In genomic region chr1:27626031-27626935, GRCh38 we compare ENCODE assay signal across 11 cellular contexts. TPM values are rescaled to one million over a fixed set of nuclear protein-coding genes. Genes with fewer than 3 reads are reported as not detected.
DNase-seq lines count a peak whose midpoint lies in the region; ATAC-seq, FAIRE-seq and TF ChIP-seq lines count a peak whose summit lies in the region.
"Had no signal": no experiment of that assay in that cellular context is flagged by ENCODE, and none has a peak within 500 bp of the region (broad histone marks: within the 10 kb centered on the region; RNA-seq: fewer than 3 reads in every experiment).

No MANE protein-coding gene starts in this region.

- no peak for TF ChIP-seq EP300 in HepG2 (IDR thresholded peaks at IDR 0.05; ENCODE audit: low read depth in 2 of 2, low read length in 2 of 2)
- TF ChIP-seq EP300 in HepG2 (CRISPR knock-in tag; IDR thresholded peaks at IDR 0.05; ENCODE audit: borderline replicate concordance): no peak

- DNase-seq in right lobe of liver (no peak), HepG2 (ENCODE audit: low spot score) (no peak), NCI-H69 (lab: John Stamatoyannopoulos, UW) (peak; percentile 32), Right ventricle myocardium inferior (ENCODE audit: missing footprints) (no peak), vagina (ENCODE audit: extremely low spot score in 2 of 2) (no peak), SHP77 treated with DMSO at 0.1 percent for 48 hours (lab: John Stamatoyannopoulos, UW) (no peak)
- DNase-seq: dorsolateral prefrontal cortex, heart right ventricle, NCI-H82 had no signal

- POLR2A ChIA-PET in HepG2 (lab: Yijun Ruan, JAX): no interaction called here

- no peak for TF ChIP-seq CTCF in right lobe of liver (IDR thresholded peaks at IDR 0.05)
- no peak for TF ChIP-seq CTCF in HepG2 (CRISPR knock-in tag; IDR thresholded peaks at IDR 0.05)
- no peak for TF ChIP-seq CTCF in vagina (IDR thresholded peaks at IDR 0.05)

- ATAC-seq in right lobe of liver (peak; percentile 30 to 60 (median 50)), HepG2 (no peak), Right ventricle myocardium inferior (peak; percentile 27), GM21717 (IDR thresholded peaks at IDR 0.05; ENCODE audit: unreplicated experiment) (no peak), HG03280 (IDR thresholded peaks at IDR 0.05; ENCODE audit: unreplicated experiment) (no peak)

- H3K27me3 ChIP-seq in right lobe of liver (no peaks in the 10 kb centered on the region), HepG2 (ENCODE audit: control insufficient read depth in 1 of 2, insufficient read depth in 2 of 2, low read length in 2 of 2) (peaks cover 0 to 22% of the 10 kb centered on the region in 2 experiments; a peak in 2 of 5 replicates), vagina (no peaks in the 10 kb centered on the region)
- H3K27me3 ChIP-seq: dorsolateral prefrontal cortex, heart right ventricle had no signal

- H3K79me2 ChIP-seq in HepG2 (ENCODE audit: insufficient read depth, low read length): no peaks in the 10 kb centered on the region

- intact Hi-C loops in right lobe of liver (cut with DNase I): no loop called here
- intact Hi-C loops in HepG2 (cut with micrococcal nuclease; ENCODE audit: unreplicated experiment): no loop called here
- intact Hi-C loops in Right ventricle myocardium inferior (cut with DNase I): no loop called here
- intact Hi-C loops in vagina (cut with DNase I): no loop called here

- H3K4me3 ChIP-seq in right lobe of liver (no peak overlapping the region), HepG2 (replicated peaks in 1 of 3; ENCODE audit: insufficient read depth in 1 of 3, low read depth in 2 of 3, low read length in 3 of 3) (no peak overlapping the region), vagina (no peak overlapping the region)
- H3K4me3 ChIP-seq: dorsolateral prefrontal cortex had no signal

- no peaks in the 10 kb centered on the region for H3K9me3 ChIP-seq in right lobe of liver
- no peaks in the 10 kb centered on the region for H3K9me3 ChIP-seq in HepG2 (ENCODE audit: low read length)
- H3K9me3 ChIP-seq in vagina: no peaks in the 10 kb centered on the region
- H3K9me3 ChIP-seq: heart right ventricle had no signal

- H3K4me2 ChIP-seq in HepG2 (ENCODE audit: low read depth, low read length): no peak overlapping the region

- TF ChIP-seq POLR2A in right lobe of liver (IDR thresholded peaks at IDR 0.05) (no peak), HepG2 (IDR thresholded peaks at IDR 0.05; ENCODE audit: insufficient read depth in 1 of 2, low read depth in 2 of 2, low read length in 2 of 2) (no peak), vagina (IDR thresholded peaks at IDR 0.05) (no peak)

- no TSS peak for BruUV-seq in HepG2 (replicated peaks; lab: Mats Ljungman, UMichigan)

- CTCF ChIA-PET in HepG2 (lab: Yijun Ruan, JAX; ENCODE audit: low intra/inter-chr PET ratio, low total read pairs): no interaction called here

- no peak for TF ChIP-seq RAD21 in HepG2 (CRISPR knock-in tag; IDR thresholded peaks at IDR 0.05)

- no peak overlapping the region for H3K9ac ChIP-seq in HepG2 (ENCODE audit: insufficient read depth, low read depth, low read length)

- no peak overlapping the region for H2AFZ ChIP-seq in HepG2 (ENCODE audit: low read length)

- H4K20me1 ChIP-seq in HepG2 (ENCODE audit: insufficient read depth, low read length): no peaks in the 10 kb centered on the region

- 58% methylated on average over 8 of the region's 11 CpGs for WGBS in right lobe of liver (ENCODE audit: insufficient coverage, low coverage, low lambda C conversion rate, missing lambda C conversion rate)
- WGBS in HepG2 (ENCODE audit: low lambda C conversion rate): 16% methylated on average over 9 of the region's 11 CpGs

- H3K4me1 ChIP-seq in right lobe of liver (no peaks in the 10 kb centered on the region), HepG2 (ENCODE audit: insufficient read depth, low read length) (peaks cover 29% of the 10 kb centered on the region), vagina (peaks cover 12% of the 10 kb centered on the region)

- no peaks in the 10 kb centered on the region for H3K36me3 ChIP-seq in right lobe of liver
- H3K36me3 ChIP-seq in HepG2 (replicated peaks in 1 of 2; ENCODE audit: control insufficient read depth in 1 of 2, insufficient read depth in 2 of 2, low read length in 2 of 2): no peaks in the 10 kb centered on the region
- no peaks in the 10 kb centered on the region for H3K36me3 ChIP-seq in vagina

- H3K27ac ChIP-seq in right lobe of liver (peak overlapping the region in 1 of 3 donors; percentile 49), HepG2 (ENCODE audit: extremely low read length, insufficient read depth, low read length) (no peak overlapping the region), vagina (peak overlapping the region; percentile 14)

- in situ Hi-C loops in HepG2 (cut with HindIII; ENCODE audit: extremely low pct_ligation_motif_present, low pct_unique_long_range_greater_than_20kb): no loop called here

- FAIRE-seq in HepG2 (lab: Jason Lieb, UNC): no peak

RNA-seq across cellular contexts. Expression of gene FGR, which starts 8.7 kb away (rescaled TPM):
- total RNA-seq in right lobe of liver (1 to 10 TPM; 2.5 to 10.0 (median 6.3) TPM), HepG2 (2016; rRNA removed; fragmentation: Illumina TruSeq; extraction: Trizol) (not detected in 2 replicates), Right ventricle myocardium inferior (5.1 TPM), vagina (18.4 TPM)
- not detected in 2 replicates for total RNA-seq in HepG2 (2016; cell fraction: cytosol; rRNA removed; fragmentation: Illumina TruSeq; extraction: Trizol; ENCODE audit: low read depth)
- not detected in 2 replicates for total RNA-seq in HepG2 (2016; cell fraction: insoluble cytoplasmic fraction; rRNA removed; fragmentation: Illumina TruSeq; extraction: Trizol)
- total RNA-seq in HepG2 (2016; cell fraction: membrane; rRNA removed; fragmentation: Illumina TruSeq; extraction: Trizol): not detected in 2 replicates
- total RNA-seq in HepG2 (2016; cell fraction: nucleus; rRNA removed; fragmentation: Illumina TruSeq; extraction: Trizol): not detected in 2 replicates
- polyA plus RNA-seq in HepG2 (2011; rRNA removed): 0.04 TPM in 1 of 2 replicates, not detected in the other
- 0.01 and 0.04 TPM in 2 replicates for polyA plus RNA-seq in HepG2 (2011; cell fraction: cytosol; rRNA removed)
- polyA plus RNA-seq in HepG2 (2011; cell fraction: nucleus; rRNA removed): 0.14 and 0.33 TPM in 2 replicates
- not detected in 2 replicates for polyA plus RNA-seq in HepG2 (2012)
- polyA plus RNA-seq in HepG2 (2016; cell fraction: cytosol; fragmentation: Illumina TruSeq; extraction: Trizol; ENCODE audit: low read depth): not detected in 2 replicates
- polyA plus RNA-seq in HepG2 (2016; cell fraction: insoluble cytoplasmic fraction; fragmentation: Illumina TruSeq; extraction: Trizol; ENCODE audit: low read depth): not detected in 2 replicates
- not detected in 2 replicates for polyA plus RNA-seq in HepG2 (2016; cell fraction: membrane; fragmentation: Illumina TruSeq; extraction: Trizol; ENCODE audit: low read depth)
- polyA plus RNA-seq in HepG2 (2016; cell fraction: nucleus; fragmentation: Illumina TruSeq; extraction: Trizol; ENCODE audit: insufficient read depth, low read depth): not detected in 2 replicates
- polyA minus RNA-seq in HepG2 (2011; rRNA and poly(A)+ RNA removed; ENCODE audit: low replicate concordance): 0.33 TPM in 1 of 2 replicates, not detected in the other
- not detected in 2 replicates for polyA minus RNA-seq in HepG2 (2011; cell fraction: cytosol; rRNA and poly(A)+ RNA removed)
- polyA minus RNA-seq in HepG2 (2011; cell fraction: nucleus; rRNA and poly(A)+ RNA removed): not detected in 2 replicates

RNA-seq across cellular contexts. Expression of gene AHDC1, which starts 22.3 kb away (rescaled TPM):
- 10 to 100 TPM in 3 of 6 experiments, 1 to 10 TPM in 3; 5.5 to 21.3 (median 10.9) TPM for total RNA-seq in right lobe of liver
- 2.6 and 2.7 TPM in 2 replicates for total RNA-seq in HepG2 (2016; rRNA removed; fragmentation: Illumina TruSeq; extraction: Trizol)
- 1.9 and 2.6 TPM in 2 replicates for total RNA-seq in HepG2 (2016; cell fraction: cytosol; rRNA removed; fragmentation: Illumina TruSeq; extraction: Trizol; ENCODE audit: low read depth)
- total RNA-seq in HepG2 (2016; cell fraction: insoluble cytoplasmic fraction; rRNA removed; fragmentation: Illumina TruSeq; extraction: Trizol): 3.1 and 3.5 TPM in 2 replicates
- total RNA-seq in HepG2 (2016; cell fraction: membrane; rRNA removed; fragmentation: Illumina TruSeq; extraction: Trizol): 1.6 and 2.4 TPM in 2 replicates
- 3.0 and 6.6 TPM in 2 replicates for total RNA-seq in HepG2 (2016; cell fraction: nucleus; rRNA removed; fragmentation: Illumina TruSeq; extraction: Trizol)
- 1.0 and 1.2 TPM in 2 replicates for polyA plus RNA-seq in HepG2 (2011; rRNA removed)
- polyA plus RNA-seq in HepG2 (2011; cell fraction: cytosol; rRNA removed): 0.52 and 0.72 TPM in 2 replicates
- 7.0 and 8.3 TPM in 2 replicates for polyA plus RNA-seq in HepG2 (2011; cell fraction: nucleus; rRNA removed)
- 4.7 and 7.3 TPM in 2 replicates for polyA plus RNA-seq in HepG2 (2012)
- 0.24 and 0.35 TPM in 2 replicates for polyA plus RNA-seq in HepG2 (2016; cell fraction: cytosol; fragmentation: Illumina TruSeq; extraction: Trizol; ENCODE audit: low read depth)
- 3.9 and 4.0 TPM in 2 replicates for polyA plus RNA-seq in HepG2 (2016; cell fraction: insoluble cytoplasmic fraction; fragmentation: Illumina TruSeq; extraction: Trizol; ENCODE audit: low read depth)
- polyA plus RNA-seq in HepG2 (2016; cell fraction: membrane; fragmentation: Illumina TruSeq; extraction: Trizol; ENCODE audit: low read depth): 0.32 and 0.57 TPM in 2 replicates
- 12.2 and 16.8 TPM in 2 replicates for polyA plus RNA-seq in HepG2 (2016; cell fraction: nucleus; fragmentation: Illumina TruSeq; extraction: Trizol; ENCODE audit: insufficient read depth, low read depth)
- polyA minus RNA-seq in HepG2 (2011; rRNA and poly(A)+ RNA removed; ENCODE audit: low replicate concordance): 3.1 and 6.5 TPM in 2 replicates
- polyA minus RNA-seq in HepG2 (2011; cell fraction: cytosol; rRNA and poly(A)+ RNA removed): 3.1 and 3.7 TPM in 2 replicates
- polyA minus RNA-seq in HepG2 (2011; cell fraction: nucleus; rRNA and poly(A)+ RNA removed): 5.1 and 5.3 TPM in 2 replicates
- 51.2 TPM for total RNA-seq in Right ventricle myocardium inferior
- 62.4 TPM for total RNA-seq in vagina

RNA-seq across cellular contexts. Expression of gene IFI6, which starts 45.7 kb away (rescaled TPM):
- total RNA-seq in right lobe of liver (10 to 100 TPM in 5 of 6 experiments, 1 to 10 TPM in 1; 9.5 to 45.7 (median 33.2) TPM), HepG2 (2016; rRNA removed; fragmentation: Illumina TruSeq; extraction: Trizol) (6.1 and 13.2 TPM in 2 replicates), Right ventricle myocardium inferior (34.6 TPM), vagina (28.2 TPM)
- total RNA-seq in HepG2 (2016; cell fraction: cytosol; rRNA removed; fragmentation: Illumina TruSeq; extraction: Trizol; ENCODE audit: low read depth): 2.7 and 3.0 TPM in 2 replicates
- total RNA-seq in HepG2 (2016; cell fraction: insoluble cytoplasmic fraction; rRNA removed; fragmentation: Illumina TruSeq; extraction: Trizol): 7.4 and 12.7 TPM in 2 replicates
- total RNA-seq in HepG2 (2016; cell fraction: membrane; rRNA removed; fragmentation: Illumina TruSeq; extraction: Trizol): 3.2 and 3.3 TPM in 2 replicates
- 8.4 and 10.6 TPM in 2 replicates for total RNA-seq in HepG2 (2016; cell fraction: nucleus; rRNA removed; fragmentation: Illumina TruSeq; extraction: Trizol)
- polyA plus RNA-seq in HepG2 (2011; rRNA removed): 12.9 and 21.8 TPM in 2 replicates
- polyA plus RNA-seq in HepG2 (2011; cell fraction: cytosol; rRNA removed): 18.2 and 23.3 TPM in 2 replicates
- polyA plus RNA-seq in HepG2 (2011; cell fraction: nucleus; rRNA removed): 6.3 and 11.3 TPM in 2 replicates
- 10.8 and 16.9 TPM in 2 replicates for polyA plus RNA-seq in HepG2 (2012)
- polyA plus RNA-seq in HepG2 (2016; cell fraction: cytosol; fragmentation: Illumina TruSeq; extraction: Trizol; ENCODE audit: low read depth): 2.0 and 3.3 TPM in 2 replicates
- 5.6 and 6.9 TPM in 2 replicates for polyA plus RNA-seq in HepG2 (2016; cell fraction: insoluble cytoplasmic fraction; fragmentation: Illumina TruSeq; extraction: Trizol; ENCODE audit: low read depth)
- polyA plus RNA-seq in HepG2 (2016; cell fraction: membrane; fragmentation: Illumina TruSeq; extraction: Trizol; ENCODE audit: low read depth): 3.2 and 3.9 TPM in 2 replicates
- polyA plus RNA-seq in HepG2 (2016; cell fraction: nucleus; fragmentation: Illumina TruSeq; extraction: Trizol; ENCODE audit: insufficient read depth, low read depth): 12.0 and 16.6 TPM in 2 replicates
- 7.1 and 42.2 TPM in 2 replicates for polyA minus RNA-seq in HepG2 (2011; rRNA and poly(A)+ RNA removed; ENCODE audit: low replicate concordance)
- 4.4 and 7.3 TPM in 2 replicates for polyA minus RNA-seq in HepG2 (2011; cell fraction: cytosol; rRNA and poly(A)+ RNA removed)
- 1.3 and 1.4 TPM in 2 replicates for polyA minus RNA-seq in HepG2 (2011; cell fraction: nucleus; rRNA and poly(A)+ RNA removed)

Comparison
In these comparisons a context has a peak if more than half of its experiments do, and no peak if none do; other contexts are left out.
1. ATAC-seq: peak in right lobe of liver (4 of 4) and Right ventricle myocardium inferior (single experiment); none in HepG2 (single experiment), GM21717 (single experiment) and HG03280 (single experiment).